8 cellular contexts compared by ENCODE assay signal in the genomic region with DNA sequence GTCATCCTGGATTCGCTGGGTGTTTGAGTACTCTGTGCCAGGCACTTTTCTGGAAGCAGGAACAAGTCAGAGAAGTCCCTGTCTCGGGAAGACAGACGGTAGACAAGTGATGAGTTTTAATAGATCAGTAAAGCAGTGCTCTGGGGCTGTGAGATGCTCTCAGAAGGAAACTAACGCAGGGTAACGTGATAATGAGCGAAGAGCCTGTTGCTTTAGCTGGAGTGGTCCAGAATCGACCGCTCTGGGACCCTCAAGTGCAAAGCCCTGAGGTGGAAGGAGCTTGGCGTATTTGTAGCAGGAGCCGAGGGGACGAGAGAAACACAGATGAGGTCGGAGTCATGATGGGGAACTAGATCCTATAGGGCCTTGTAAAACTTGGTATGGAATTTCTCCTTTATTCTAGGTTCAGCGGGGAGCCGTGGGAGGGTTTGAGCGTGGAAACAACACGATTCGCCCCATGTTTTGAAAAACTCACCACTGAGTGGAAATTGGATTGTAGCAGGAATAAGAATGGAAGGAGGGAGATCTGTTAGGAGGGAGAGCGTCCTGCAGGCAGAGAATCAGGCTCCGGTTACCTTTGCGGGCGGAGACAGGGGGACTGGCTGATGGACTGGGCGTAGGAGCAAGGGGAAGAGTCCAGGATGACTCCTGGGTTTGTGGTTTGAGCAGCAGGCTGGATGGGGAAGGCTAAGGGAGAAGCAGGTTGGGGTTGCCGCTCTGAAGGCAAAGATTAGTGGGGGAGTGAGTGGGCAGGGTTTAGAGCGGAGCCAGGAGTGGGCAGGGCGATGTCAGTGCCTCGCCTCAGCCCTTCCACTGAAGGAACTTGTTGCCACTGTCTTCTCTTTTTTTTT. TPM values are rescaled to one million over a fixed set of nuclear protein-coding genes. Genes with fewer than 3 reads are reported as not detected.
A peak's percentile ranks its signal among the peaks of the same experiment; 100 is the strongest.
DNase-seq lines count a peak whose midpoint lies in the region; ATAC-seq and TF ChIP-seq lines count a peak whose summit lies in the region.

No MANE protein-coding gene starts in this region.

- H3K4me1 Mint-ChIP-seq in brain: peaks cover 29% of the 10 kb centered on the region

- peaks cover 5% of the 10 kb centered on the region for H3K27me3 Mint-ChIP-seq in brain

- DNase-seq in GM06990 (ENCODE audit: extremely low read depth, insufficient read length) (no peak), MM.1S (no peak), aorta (no peak), NCI-H510A treated with DMSO at 0.1 percent for 48 hours (lab: John Stamatoyannopoulos, UW) (no peak), DMS53 treated with DMSO at 0.1 percent for 48 hours (lab: John Stamatoyannopoulos, UW; ENCODE audit: unreplicated experiment) (no peak)

- peaks cover 54% of the 10 kb centered on the region for H3K79me2 ChIP-seq in MM.1S (ENCODE audit: low read length)

- intact Hi-C loops in aorta (cut with DNase I): no loop called here

- peak overlapping the region; percentile 73 for H3K4me3 ChIP-seq in GM06990 (replicated peaks; ENCODE audit: low read depth, low read length)
- peak overlapping the region; percentile 80 for H3K4me3 ChIP-seq in MM.1S (ENCODE audit: low read length)
- H3K4me3 ChIP-seq in mesodermal cell (ENCODE audit: extremely low read depth, insufficient read depth, low read length, poor library complexity, severe bottlenecking): peak overlapping the region; percentile 72
- H3K4me3 ChIP-seq in aorta (ENCODE audit: low read length in 2 of 2): peak overlapping the region; percentile 20 to 39

- H2AFZ ChIP-seq in MM.1S (ENCODE audit: low read length): peak overlapping the region; percentile 56

- H3K9me3 Mint-ChIP-seq in brain: peaks cover 0 to 6% (median 0%) of the 10 kb centered on the region in 5 experiments

- peak overlapping the region; percentile 88 for H3K4me2 ChIP-seq in MM.1S (ENCODE audit: low read depth, low read length)

- 0 out of 2 replicates have a peak, but pooled peaks cover 7% of the 10 kb centered on the region for H3F3A ChIP-seq in MM.1S (ENCODE audit: insufficient read depth, low read length)

- peak overlapping the region; percentile 89 to 96 (median 94) for H3K4me3 Mint-ChIP-seq in brain

- H3K9me3 ChIP-seq in MM.1S (replicated peaks; ENCODE audit: insufficient read depth, low read length) (no peaks in the 10 kb centered on the region), mesodermal cell (ENCODE audit: control insufficient read depth, low read length) (peaks cover 6% of the 10 kb centered on the region), aorta (ENCODE audit: control insufficient read depth, low read length) (no peaks in the 10 kb centered on the region)

- H3K9me2 ChIP-seq in MM.1S (replicated peaks; ENCODE audit: insufficient read depth, low read length): no peaks in the 10 kb centered on the region

- no peaks in the 10 kb centered on the region for H4K20me1 ChIP-seq in MM.1S (ENCODE audit: insufficient read depth, low read length)

- H3K4me1 ChIP-seq in MM.1S (ENCODE audit: low read length): no peaks in the 10 kb centered on the region; the same call in 1 of the 2 replicates
- H3K4me1 ChIP-seq in mesodermal cell (ENCODE audit: control insufficient read depth, insufficient read depth, low read length, poor library complexity, severe bottlenecking): no peaks in the 10 kb centered on the region
- no peaks in the 10 kb centered on the region for H3K4me1 ChIP-seq in aorta (ENCODE audit: control insufficient read depth in 1 of 2, insufficient read depth in 2 of 2, low read length in 2 of 2)

- peaks cover 2% of the 10 kb centered on the region for H3K36me3 Mint-ChIP-seq in brain

- 17 to 25% methylated on average over 22 to 25 of the region's 26 CpGs for WGBS in mesodermal cell (ENCODE audit: insufficient coverage in 2 of 2), 2 experiments
- 10 to 12% methylated on average over 26 of the region's 26 CpGs for WGBS in aorta, 2 donors

- peak overlapping the region; percentile 81 for H3K9ac ChIP-seq in MM.1S (ENCODE audit: low read length)

- peak overlapping the region; percentile 50; the same call in 1 of the 2 replicates for H3K27ac ChIP-seq in MM.1S (ENCODE audit: low read length)
- peak overlapping the region; percentile 86 for H3K27ac ChIP-seq in mesodermal cell (ENCODE audit: low read depth, low read length, severe bottlenecking)
- peak overlapping the region in 1 of 2 donors; percentile 64 for H3K27ac ChIP-seq in aorta (ENCODE audit: low read depth in 1 of 2, low read length in 2 of 2)

- peak overlapping the region; percentile 56 to 96 (median 85) for H3K27ac Mint-ChIP-seq in brain

- ATAC-seq in aorta (ENCODE audit: low FRiP score) (no peak), HG03135 (IDR thresholded peaks at IDR 0.05; ENCODE audit: unreplicated experiment) (no peak)

- H3K36me3 ChIP-seq in GM06990 (ENCODE audit: control insufficient read depth, insufficient read depth, low read length) (peaks cover 25% of the 10 kb centered on the region), MM.1S (replicated peaks; ENCODE audit: insufficient read depth, low read length) (no peaks in the 10 kb centered on the region; the same call in none of the 2 replicates), mesodermal cell (ENCODE audit: control insufficient read depth, insufficient read depth, low read length) (peaks cover 55% of the 10 kb centered on the region), aorta (ENCODE audit: control insufficient read depth in 1 of 2, insufficient read depth in 2 of 2, low read length in 1 of 2) (no peaks in the 10 kb centered on the region)

- no peak for TF ChIP-seq CTCF in GM06990 (IDR thresholded peaks at IDR 0.05; ENCODE audit: insufficient read depth, low read length, poor library complexity, severe bottlenecking)
- no peak for TF ChIP-seq CTCF in MM.1S (IDR thresholded peaks at IDR 0.05; ENCODE audit: low read length)
- TF ChIP-seq CTCF in brain (conservative IDR thresholded peaks at IDR 0.05): no peak

- H3K27me3 ChIP-seq in GM06990 (replicated peaks; ENCODE audit: control insufficient read depth, insufficient read depth, low read length): no peaks in the 10 kb centered on the region
- no peaks in the 10 kb centered on the region for H3K27me3 ChIP-seq in MM.1S (replicated peaks; ENCODE audit: insufficient read depth, low read length)
- no peaks in the 10 kb centered on the region for H3K27me3 ChIP-seq in aorta (ENCODE audit: control insufficient read depth in 1 of 2, insufficient read depth in 2 of 2, low read length in 1 of 2)

RNA-seq across cellular contexts. Expression of a gene that starts 0.8 kb away (rescaled TPM):
- polyA plus RNA-seq in brain (ENCODE audit: insufficient read depth, low read depth, low replicate concordance) (29.2 TPM), aorta (10 to 100 TPM in 1 of 2 donors, 1 to 10 TPM in 1; 5.4 to 27.7 TPM)
- polyA plus RNA-seq in mesodermal cell (2013, experiment 1 of 2): 55.9 TPM
- polyA plus RNA-seq in mesodermal cell (2013, experiment 2 of 2): 43.8 TPM
- 10 to 100 TPM; 13.2 to 26.9 TPM for total RNA-seq in aorta

RNA-seq across cellular contexts. Expression of a gene that starts 8.7 kb away (rescaled TPM):
- polyA plus RNA-seq in brain (ENCODE audit: insufficient read depth, low read depth, low replicate concordance): 79.4 TPM
- polyA plus RNA-seq in mesodermal cell (2013, experiment 1 of 2): 26.9 TPM
- polyA plus RNA-seq in mesodermal cell (2013, experiment 2 of 2): 21.0 TPM
- total RNA-seq in aorta: 10 to 100 TPM; 82.6 to 91.0 TPM
- 100 to 1,000 TPM in 1 of 2 donors, 10 to 100 TPM in 1; 53.5 to 126 TPM for polyA plus RNA-seq in aorta

RNA-seq across cellular contexts. Expression of a gene that starts 19.5 kb away (rescaled TPM):
- polyA plus RNA-seq in brain (ENCODE audit: insufficient read depth, low read depth, low replicate concordance) (0.17 TPM), aorta (1 to 10 TPM; 1.1 to 1.6 TPM)
- 0.37 TPM for polyA plus RNA-seq in mesodermal cell (2013, experiment 1 of 2)
- polyA plus RNA-seq in mesodermal cell (2013, experiment 2 of 2): 0.46 TPM
- total RNA-seq in aorta: 1 to 10 TPM in 1 of 2 donors, under 1 TPM in 1; 0.52 to 1.5 TPM

RNA-seq across cellular contexts. Expression of a gene that starts 33.8 kb away (rescaled TPM):
- polyA plus RNA-seq in brain (ENCODE audit: insufficient read depth, low read depth, low replicate concordance): not detected
- polyA plus RNA-seq in mesodermal cell (2013, experiment 1 of 2): not detected
- polyA plus RNA-seq in mesodermal cell (2013, experiment 2 of 2): 0.15 TPM
- under 1 TPM; 0.48 to 0.62 TPM for total RNA-seq in aorta
- 1 to 10 TPM in 1 of 2 donors, under 1 TPM in 1; 0.05 to 5.1 TPM for polyA plus RNA-seq in aorta

RNA-seq across cellular contexts. Expression of a gene that starts 47.8 kb away (rescaled TPM):
- not detected for polyA plus RNA-seq in brain (ENCODE audit: insufficient read depth, low read depth, low replicate concordance)
- polyA plus RNA-seq in mesodermal cell (2013, experiment 1 of 2): 0.18 TPM
- 0.81 TPM for polyA plus RNA-seq in mesodermal cell (2013, experiment 2 of 2)
- not detected for total RNA-seq in aorta
- under 1 TPM in 1 of 2 donors, not detected in 1; 0.03 TPM for polyA plus RNA-seq in aorta

Comparison
In these comparisons a context has a peak if more than half of its experiments do, and no peak if none do; other contexts are left out.
1. H3K4me3 ChIP-seq: peak in every context shown above with its lines; median percentile 80 in MM.1S; 73 in GM06990; 72 in mesodermal cell; 30 in aorta.